25 cellular contexts compared by ENCODE assay signal in genomic region chr3:179885950-179886349, GRCh38.
"Had no signal": no experiment of that assay in that cellular context is flagged by ENCODE, and none has a peak within 500 bp of the region (broad histone marks: within the 10 kb centered on the region; RNA-seq: fewer than 3 reads in every experiment).

No MANE protein-coding gene starts in this region.

- DNase-seq: activated CD4-positive, alpha-beta T cell treated with anti-CD3 and anti-CD28 coated beads for 4 hours; activated CD4-positive, alpha-beta T cell treated with anti-CD3 and anti-CD28 coated beads, Interleukin-2, amount 50 U/mL, for 4 hours; activated CD4-positive, CD25-positive, alpha-beta regulatory T cell; activated naive CD4-positive, alpha-beta T cell; activated T-cell treated with anti-CD3 and anti-CD28 coated beads for 4 hours; activated T-cell treated with anti-CD3 and anti-CD28 coated beads, Interleukin-2, amount 50 U/mL, for 72 hours; dermis blood vessel endothelial cell; effector CD4-positive, alpha-beta T cell; foreskin keratinocyte; heart left ventricle; kidney glomerular epithelial cell; left lung; mesendoderm; natural killer cell; occipital lobe; posterior cingulate gyrus; right cardiac atrium; stimulated activated CD4-positive, alpha-beta T cell treated with anti-CD3 and anti-CD28 coated beads, Interleukin-2, amount 100 ng/mL, for 48 hours; stimulated activated naive CD4-positive, alpha-beta T cell treated with Interleukin-2 at 50 U/mL for 16 hours had no signal

- H3K36me3 ChIP-seq: breast epithelium, esophagus muscularis mucosa, heart left ventricle, left lung, neural progenitor cell, tibial nerve had no signal

- H3K4me1 ChIP-seq: breast epithelium, esophagus muscularis mucosa, foreskin keratinocyte, left lung had no signal

- H2AFZ ChIP-seq: neural progenitor cell had no signal

- H3K4me3 ChIP-seq: breast epithelium, esophagus muscularis mucosa, heart left ventricle, left lung, lung, neural progenitor cell, tibial nerve had no signal

- H3K27me3 ChIP-seq: breast epithelium, esophagus muscularis mucosa, foreskin keratinocyte, left lung, neural progenitor cell, tibial nerve had no signal

- H3K27ac ChIP-seq: breast epithelium, esophagus muscularis mucosa, foreskin keratinocyte, heart left ventricle, left lung, neural progenitor cell, tibial nerve had no signal

- H3K9me3 ChIP-seq: breast epithelium, esophagus muscularis mucosa, heart left ventricle, left lung, tibial nerve had no signal

- ATAC-seq: activated naive CD4-positive, alpha-beta T cell treated with anti-CD3 and anti-CD28 coated beads, Interleukin-2, amount 50 U/mL, for 72 hours; activated T-cell treated with anti-CD3 and anti-CD28 coated beads, Interleukin-2, amount 50 U/mL, for 72 hours; foreskin keratinocyte; heart left ventricle; left lung; natural killer cell; right cardiac atrium had no signal

- H3K9ac ChIP-seq: neural progenitor cell had no signal
